ENCODE assay signal across 7 cellular contexts in genomic region chr1:109305991-109306390, GRCh38. TPM values are rescaled to one million over a fixed set of nuclear protein-coding genes. Genes with fewer than 3 reads are reported as not detected.
"Had no signal": no experiment of that assay in that cellular context is flagged by ENCODE, and none has a peak within 500 bp of the region (broad histone marks: within the 10 kb centered on the region; RNA-seq: fewer than 3 reads in every experiment).

No MANE protein-coding gene starts in this region.

RNA-seq across cellular contexts. Expression of gene MYBPHL, which starts 0.8 kb away (rescaled TPM):
- total RNA-seq: activated naive CD8-positive, alpha-beta T cell treated with anti-CD3 and anti-CD28 coated beads, Interleukin-2, amount 10 ng/mL, durations not matched to agents 7 days and 5 days; breast epithelium; dermis microvascular lymphatic vessel endothelial cell; left lobe of liver; mesenteric fat pad; osteocyte had no signal
- polyA plus RNA-seq: immature natural killer cell had no signal
